ENCODE assay signal across 18 cellular contexts in the genomic region with DNA sequence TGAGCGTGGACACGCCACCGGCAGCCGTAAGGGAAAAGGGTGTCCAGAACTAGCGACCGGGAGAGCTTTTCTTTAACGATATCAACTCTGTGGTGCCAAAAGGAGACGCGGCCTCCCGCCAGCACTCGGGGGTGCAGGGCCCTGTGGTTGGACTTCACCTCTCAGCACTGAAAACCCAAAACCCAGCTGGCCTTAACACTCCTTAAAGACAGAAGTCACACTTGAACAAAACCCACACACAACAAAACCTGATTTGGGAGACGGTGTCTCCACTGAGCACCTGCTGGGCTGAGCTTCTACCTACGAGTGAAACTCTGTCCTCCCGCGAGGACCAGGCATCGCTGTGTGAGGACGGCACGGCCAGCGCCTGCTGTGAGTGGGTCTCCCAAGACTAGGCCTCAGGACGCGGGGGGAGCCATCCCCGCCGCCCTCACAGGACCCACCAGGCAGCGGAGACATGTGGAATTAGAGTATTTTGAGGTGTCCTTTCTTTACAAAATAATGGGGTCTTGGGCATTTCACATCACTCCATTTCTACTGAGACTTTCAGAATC.
"Had no signal": no experiment of that assay in that cellular context is flagged by ENCODE, and none has a peak within 500 bp of the region (broad histone marks: within the 10 kb centered on the region; RNA-seq: fewer than 3 reads in every experiment).

No MANE protein-coding gene starts in this region.

- H3K27ac Mint-ChIP-seq: activated naive CD4-positive, alpha-beta T cell treated with anti-CD3 and anti-CD28 coated beads for 36 hours; activated T-helper 2 cell treated with anti-CD3 and anti-CD28 coated beads, Interferon-gamma antibody, Interleukin-2, Interleukin-4, amounts not matched to agents 10 μg/mL and 5 μg/mL and 100 μg/mL, durations not matched to agents 14 hours and 24 hours and 36 hours had no signal

- H3K4me3 Mint-ChIP-seq: activated naive CD4-positive, alpha-beta T cell treated with anti-CD3 and anti-CD28 coated beads for 36 hours had no signal

- DNase-seq: activated CD4-positive, alpha-beta T cell treated with anti-CD3 and anti-CD28 coated beads for 1 hour; activated CD4-positive, alpha-beta T cell treated with anti-CD3 and anti-CD28 coated beads, Interleukin-2, amount 50 U/mL, for 48 hours; activated naive CD4-positive, alpha-beta T cell treated with anti-CD3 and anti-CD28 coated beads for 36 hours; central memory CD4-positive, alpha-beta T cell; cortex of kidney; effector CD4-positive, alpha-beta T cell; lower lobe of right lung; midbrain; psoas muscle; sigmoid colon; stimulated activated CD4-positive, alpha-beta T cell treated with anti-CD3 and anti-CD28 coated beads, Interleukin-1b, Interleukin-23, amount 100 ng/mL, for 48 hours; stomach; T-helper 1 cell; testis; upper lobe of right lung had no signal

- H3K4me1 ChIP-seq: sigmoid colon, testis had no signal

- H3K9me3 Mint-ChIP-seq: activated naive CD4-positive, alpha-beta T cell treated with anti-CD3 and anti-CD28 coated beads for 36 hours; activated T-helper 2 cell treated with anti-CD3 and anti-CD28 coated beads, Interferon-gamma antibody, Interleukin-2, Interleukin-4, amounts not matched to agents 10 μg/mL and 5 μg/mL and 100 μg/mL, durations not matched to agents 14 hours and 24 hours and 36 hours had no signal

- H3K27me3 ChIP-seq: heart left ventricle, sigmoid colon, stomach, testis, upper lobe of right lung had no signal

- H3K9me3 ChIP-seq: heart left ventricle, lower lobe of right lung, psoas muscle, sigmoid colon, stomach, testis, upper lobe of right lung had no signal

- H3K27ac ChIP-seq: epithelial cell of prostate, sigmoid colon, testis had no signal

- H3K4me3 ChIP-seq: heart left ventricle, lower lobe of right lung, psoas muscle, sigmoid colon, stomach, testis, upper lobe of right lung had no signal

- ATAC-seq: lower lobe of right lung, upper lobe of right lung had no signal
